ENCODE assay signal across 1 cellular context in genomic region chr7:17815318-17815717, GRCh38.
TF ChIP-seq lines count a peak whose summit lies in the region.

No MANE protein-coding gene starts in this region.

TF ChIP-seq in HepG2, 621 proteins besides CTCF, POLR2A, EP300 and RAD21 (continued from another document and continues in another):
- peak; percentile 68; the same call in 1 of the 2 replicates for TF ChIP-seq SOX5 (CRISPR knock-in tag; IDR thresholded peaks at IDR 0.05; ENCODE audit: borderline replicate concordance)
- TF ChIP-seq ZNF205 (CRISPR knock-in tag; IDR thresholded peaks at IDR 0.05) = no peak
- peak; percentile 39; the same call in 1 of the 2 replicates for TF ChIP-seq THAP11 (CRISPR knock-in tag; IDR thresholded peaks at IDR 0.05)
- TF ChIP-seq TCF7L2 (IDR thresholded peaks at IDR 0.05; ENCODE audit: low read depth, low read length) = no peak
- peak in 1 of 2 experiments; percentile 91; a peak in 2 of 4 replicates for TF ChIP-seq ATF4 (CRISPR knock-in tag; IDR thresholded peaks at IDR 0.05)
- no peak for TF ChIP-seq ZNF512B (CRISPR knock-in tag; IDR thresholded peaks at IDR 0.05; ENCODE audit: borderline replicate concordance)
- peak; percentile 64; the same call in 1 of the 2 replicates for TF ChIP-seq MIXL1 (CRISPR knock-in tag; IDR thresholded peaks at IDR 0.05)
- no peak for TF ChIP-seq ZNF800 (CRISPR knock-in tag; IDR thresholded peaks at IDR 0.05)
- TF ChIP-seq ZNF362 (CRISPR knock-in tag; IDR thresholded peaks at IDR 0.05; ENCODE audit: borderline replicate concordance) = peak; percentile 28; the same call in 1 of the 2 replicates
- TF ChIP-seq PBX2 (CRISPR knock-in tag; IDR thresholded peaks at IDR 0.05) = no peak
- TF ChIP-seq XBP1 (CRISPR knock-in tag; IDR thresholded peaks at IDR 0.05) = no peak
- TF ChIP-seq HNRNPL (IDR thresholded peaks at IDR 0.05; ENCODE audit: low read depth, low read length) = no peak
- peak; percentile 69; the same call in 1 of the 2 replicates for TF ChIP-seq ZNF331 (CRISPR knock-in tag; IDR thresholded peaks at IDR 0.05)
- no peak for TF ChIP-seq ZNF646 (CRISPR knock-in tag; IDR thresholded peaks at IDR 0.05)
- peak; percentile 35; the same call in 1 of the 2 replicates for TF ChIP-seq NCOR1 (IDR thresholded peaks at IDR 0.05; ENCODE audit: borderline replicate concordance, low read length)
- no peak for TF ChIP-seq ATM (IDR thresholded peaks at IDR 0.05; ENCODE audit: borderline replicate concordance)
- no peak for TF ChIP-seq ZNF234 (CRISPR knock-in tag; conservative IDR thresholded peaks at IDR 0.05)
- no peak for TF ChIP-seq NFE2L2 (IDR thresholded peaks at IDR 0.05; ENCODE audit: low read length)
- TF ChIP-seq WIZ (CRISPR knock-in tag; IDR thresholded peaks at IDR 0.05) = no peak
- TF ChIP-seq MNT (IDR thresholded peaks at IDR 0.05) = no peak
- TF ChIP-seq ZNF614 (CRISPR knock-in tag; IDR thresholded peaks at IDR 0.05; ENCODE audit: borderline replicate concordance) = peak; percentile 73; the same call in 1 of the 2 replicates
- no peak for TF ChIP-seq NFAT5 (CRISPR knock-in tag; IDR thresholded peaks at IDR 0.05)
- TF ChIP-seq ZNF580 (CRISPR knock-in tag; IDR thresholded peaks at IDR 0.05; ENCODE audit: borderline replicate concordance, low read depth) = peak; percentile 39; the same call in 1 of the 2 replicates
- TF ChIP-seq FOSL2 (CRISPR knock-in tag; IDR thresholded peaks at IDR 0.05) = peak; percentile 72
- no peak for TF ChIP-seq JDP2 (CRISPR knock-in tag; IDR thresholded peaks at IDR 0.05; ENCODE audit: borderline replicate concordance)
